16 cellular contexts compared by ENCODE assay signal in genomic region chr6:12094689-12095088, GRCh38.
"Had no signal": no experiment of that assay in that cellular context is flagged by ENCODE, and none has a peak within 500 bp of the region (broad histone marks: within the 10 kb centered on the region; RNA-seq: fewer than 3 reads in every experiment).

No MANE protein-coding gene starts in this region.

- H3K4me1 ChIP-seq: gastroesophageal sphincter, right atrium auricular region had no signal

- H3K9me3 ChIP-seq: gastroesophageal sphincter, mucosa of descending colon, ovary, right atrium auricular region had no signal

- H3K4me3 ChIP-seq: coronary artery, gastroesophageal sphincter, left ventricle myocardium inferior, mucosa of descending colon, ovary, right atrium auricular region, smooth muscle cell had no signal

- H3K27ac ChIP-seq: coronary artery, gastroesophageal sphincter, left ventricle myocardium inferior, ovary, right atrium auricular region had no signal

- DNase-seq: effector CD4-positive, alpha-beta T cell; endodermal cell; glutamatergic neuron; immature natural killer cell; left ventricle myocardium inferior; mucosa of descending colon; naive thymus-derived CD8-positive, alpha-beta T cell; ovary; stimulated activated CD4-positive, alpha-beta T cell treated with anti-CD3 and anti-CD28 coated beads, Interleukin-2, amount 100 ng/mL, for 48 hours; stimulated activated naive CD4-positive, alpha-beta T cell treated with Interleukin-2 at 50 U/mL for 16 hours had no signal

- H3K27me3 ChIP-seq: gastroesophageal sphincter, ovary, right atrium auricular region had no signal

- H3K4me2 ChIP-seq: smooth muscle cell had no signal

- H3K36me3 ChIP-seq: gastroesophageal sphincter, left ventricle myocardium inferior, ovary, right atrium auricular region had no signal

- FAIRE-seq: keratinocyte, urothelium cell line had no signal
